Comparison of ENCODE assay signal across 31 cellular contexts in the genomic region with DNA sequence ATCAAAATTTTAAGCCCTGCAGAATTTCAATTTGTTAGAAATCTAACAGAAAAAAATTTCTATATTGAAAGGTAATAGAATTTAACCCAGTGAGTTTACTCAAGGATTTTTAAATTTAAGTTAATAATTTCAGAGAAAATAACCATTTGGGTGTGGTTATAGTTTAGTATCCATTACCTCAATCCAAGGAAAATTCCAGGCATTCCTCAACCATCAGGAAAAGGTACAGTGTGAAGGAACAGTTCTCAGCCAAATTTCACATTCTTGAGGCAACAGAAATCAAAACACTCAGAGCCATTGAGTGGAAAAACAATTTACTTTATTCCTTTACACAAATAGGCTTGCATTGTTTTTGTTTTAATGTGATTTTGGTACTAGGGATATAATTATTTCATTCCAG. TPM values are rescaled to one million over a fixed set of nuclear protein-coding genes. Genes with fewer than 3 reads are reported as not detected.
"Had no signal": no experiment of that assay in that cellular context is flagged by ENCODE, and none has a peak within 500 bp of the region (broad histone marks: within the 10 kb centered on the region; RNA-seq: fewer than 3 reads in every experiment).

No MANE protein-coding gene starts in this region.

- H3K27ac ChIP-seq: ascending aorta, breast epithelium, cardiac muscle cell, colonic mucosa, epithelial cell of prostate, esophagus squamous epithelium, WERI-Rb-1 had no signal

- H3K36me3 ChIP-seq: ascending aorta, breast epithelium, cardiac muscle cell, colonic mucosa, esophagus squamous epithelium had no signal

- H3K4me3 ChIP-seq: ascending aorta, breast epithelium, cardiac muscle cell, colonic mucosa, esophagus squamous epithelium had no signal

- H3K4me1 ChIP-seq: ascending aorta, breast epithelium, colonic mucosa, esophagus squamous epithelium had no signal

- ATAC-seq: activated CD4-positive, CD25-positive, alpha-beta regulatory T cell treated with anti-CD3 and anti-CD28 coated beads, Interleukin-2, amount 50 U/mL, for 24 hours; activated CD8-positive, alpha-beta T cell treated with anti-CD3 and anti-CD28 coated beads for 36 hours; activated naive CD4-positive, alpha-beta T cell treated with anti-CD3 and anti-CD28 coated beads, Interleukin-2, amount 50 U/mL, for 72 hours; T-helper 17 cell had no signal

- H3K9me3 ChIP-seq: ascending aorta, breast epithelium, colonic mucosa, esophagus squamous epithelium had no signal

- FAIRE-seq: endometrium, endothelial cell of umbilical vein had no signal

- H3K27me3 ChIP-seq: ascending aorta, breast epithelium, cardiac muscle cell, colonic mucosa had no signal

- DNase-seq: activated B cell treated with CpG ODN at 0.5 μM for 24 hours; activated CD4-positive, alpha-beta T cell treated with anti-CD3 and anti-CD28 coated beads for 48 hours; activated CD4-positive, alpha-beta T cell treated with anti-CD3 and anti-CD28 coated beads, Interleukin-2, amount 50 U/mL, for 1 hour; activated CD4-positive, alpha-beta T cell treated with anti-CD3 and anti-CD28 coated beads, Interleukin-2, amount 50 U/mL, for 48 hours; activated CD8-positive, alpha-beta memory T cell treated with anti-CD3 and anti-CD28 coated beads for 24 hours; activated CD8-positive, alpha-beta T cell treated with anti-CD3 and anti-CD28 coated beads for 36 hours; activated gamma-delta T cell; activated naive CD4-positive, alpha-beta T cell; activated naive CD4-positive, alpha-beta T cell treated with anti-CD3 and anti-CD28 coated beads, Interleukin-2, amount 10 ng/mL, durations not matched to agents 7 days and 5 days; activated naive CD8-positive, alpha-beta T cell treated with anti-CD3 and anti-CD28 coated beads, Interleukin-2, amount 10 ng/mL, durations not matched to agents 7 days and 5 days; activated T-cell treated with anti-CD3 and anti-CD28 coated beads, Interleukin-2, amount 50 U/mL, for 1 hour; activated T-cell treated with anti-CD3 and anti-CD28 coated beads, Interleukin-2, amount 50 U/mL, for 48 hours; central memory CD4-positive, alpha-beta T cell; cerebellar nuclear complex; colonic mucosa; effector CD8-positive, alpha-beta T cell; esophagus squamous epithelium; foreskin melanocyte; head of caudate nucleus; T-helper 1 cell; T-helper 17 cell; T1000; WERI-Rb-1 had no signal

RNA-seq across cellular contexts. Expression of a gene that starts 45.5 kb away (rescaled TPM):
- total RNA-seq: activated B cell treated with CpG ODN at 0.5 μM for 24 hours; activated CD8-positive, alpha-beta T cell treated with anti-CD3 and anti-CD28 coated beads for 36 hours; activated naive CD8-positive, alpha-beta T cell treated with anti-CD3 and anti-CD28 coated beads, Interleukin-2, amount 10 ng/mL, durations not matched to agents 7 days and 5 days; T-helper 17 cell had no signal
- polyA plus RNA-seq: cardiac muscle cell had no signal
